Comparison of ENCODE assay signal across 9 cellular contexts in genomic region chr1:41578712-41579335, GRCh38.
A peak's percentile ranks its signal among the peaks of the same experiment; 100 is the strongest.
DNase-seq lines count a peak whose midpoint lies in the region; ATAC-seq and TF ChIP-seq lines count a peak whose summit lies in the region.
"Had no signal": no experiment of that assay in that cellular context is flagged by ENCODE, and none has a peak within 500 bp of the region (broad histone marks: within the 10 kb centered on the region; RNA-seq: fewer than 3 reads in every experiment).

No MANE protein-coding gene starts in this region.

- peak overlapping the region; percentile 49 for H3K27ac Mint-ChIP-seq in activated T-helper 17 cell treated with anti-CD3 and anti-CD28 coated beads, Interleukin-2, amount 50 U/mL, for 72 hours

- no peaks in the 10 kb centered on the region for H3K9me3 Mint-ChIP-seq in activated T-helper 17 cell treated with anti-CD3 and anti-CD28 coated beads, Interleukin-2, amount 50 U/mL, for 72 hours

- no peaks in the 10 kb centered on the region for H3K27me3 Mint-ChIP-seq in activated T-helper 17 cell treated with anti-CD3 and anti-CD28 coated beads, Interleukin-2, amount 50 U/mL, for 72 hours

- POLR2A ChIA-PET in BJ (lab: Charles Lee), result no interaction called here

- DNase-seq in BJ (ENCODE audit: low read depth), result no peak
- DNase-seq in HT1080 (ENCODE audit: low read depth), result peak; percentile 18
- no peak for DNase-seq in left lung
- DNase-seq in SKM-1 (lab: John Stamatoyannopoulos, UW; ENCODE audit: unreplicated experiment), result no peak
- DNase-seq in cerebellar cortex (ENCODE audit: low spot score), result no peak
- no peak for DNase-seq in stimulated activated naive CD8-positive, alpha-beta T cell treated with anti-CD3 and anti-CD28 coated beads, Interleukin-15, Interleukin-2, amounts not matched to agents 100 U/mL and 50 U/mL, for 24 hours

- no peaks in the 10 kb centered on the region for H3K36me3 ChIP-seq in BJ (ENCODE audit: control insufficient read depth, insufficient read depth, low read length)
- H3K36me3 ChIP-seq in left lung, result peaks cover 0 to 30% of the 10 kb centered on the region in 2 donors

- no peak overlapping the region for H3K4me3 Mint-ChIP-seq in activated T-helper 17 cell treated with anti-CD3 and anti-CD28 coated beads, Interleukin-2, amount 50 U/mL, for 72 hours

- peaks cover 94% of the 10 kb centered on the region for H3K36me3 Mint-ChIP-seq in activated T-helper 17 cell treated with anti-CD3 and anti-CD28 coated beads, Interleukin-2, amount 50 U/mL, for 72 hours (ENCODE audit: low read depth)

- peaks cover 0 to 12% of the 10 kb centered on the region in 2 donors for H3K4me1 ChIP-seq in left lung

- H3K27me3 ChIP-seq in BJ (ENCODE audit: control insufficient read depth, insufficient read depth, low read length) (no peaks in the 10 kb centered on the region), left lung (no peaks in the 10 kb centered on the region)
- H3K27me3 ChIP-seq: SJSA1 had no signal

- peaks cover 20% of the 10 kb centered on the region for H3K4me1 Mint-ChIP-seq in activated T-helper 17 cell treated with anti-CD3 and anti-CD28 coated beads, Interleukin-2, amount 50 U/mL, for 72 hours

- no peaks in the 10 kb centered on the region for H3K9me3 ChIP-seq in left lung
- H3K9me3 ChIP-seq: SJSA1 had no signal

- CTCF ChIA-PET in BJ (lab: Yijun Ruan, JAX), result interaction anchor here (0.8 to 1.8 kb wide), 12 partner anchors 8 to 288 kb away, joined by 3 to 7 read pairs (median 3); no protein-coding TSS in a partner anchor

- no peak for ATAC-seq in activated T-helper 17 cell treated with anti-CD3 and anti-CD28 coated beads, Interleukin-2, amount 50 U/mL, for 72 hours (replicated peaks)
- no peak for ATAC-seq in left lung
- no peak for ATAC-seq in HG03565 (IDR thresholded peaks at IDR 0.05; ENCODE audit: unreplicated experiment)
- no peak for ATAC-seq in stimulated activated naive CD8-positive, alpha-beta T cell treated with anti-CD3 and anti-CD28 coated beads, Interleukin-15, Interleukin-2, amounts not matched to agents 100 U/mL and 50 U/mL, for 24 hours

- H3K27ac ChIP-seq in left lung, result no peak overlapping the region
- H3K27ac ChIP-seq: SJSA1 had no signal

- peak; percentile 54 for TF ChIP-seq CTCF in BJ (IDR thresholded peaks at IDR 0.05; ENCODE audit: insufficient read depth, low read depth, low read length)
- peak; percentile 35 to 48 for TF ChIP-seq CTCF in left lung (IDR thresholded peaks at IDR 0.05)

- no peak overlapping the region for H3K4me3 ChIP-seq in BJ (ENCODE audit: low read depth, low read length)
- H3K4me3 ChIP-seq in left lung, result no peak overlapping the region
- H3K4me3 ChIP-seq: SJSA1 had no signal

- intact Hi-C loops in left lung (cut with DNase I), result loop anchor here in 1 of 2 donors (10.0 kb wide), 1 partner anchor 226 kb away; no protein-coding TSS in a partner anchor
